ENCODE assay signal across 16 cellular contexts in genomic region chr12:12511021-12511783, GRCh38.
"Had no signal": no experiment of that assay in that cellular context is flagged by ENCODE, and none has a peak within 500 bp of the region (broad histone marks: within the 10 kb centered on the region; RNA-seq: fewer than 3 reads in every experiment).

No MANE protein-coding gene starts in this region.

- H3K36me3 Mint-ChIP-seq: stimulated activated memory B cell treated with anti-CD40 and anti-IgM and Interleukin-4, amounts not matched to agents 10 μg/mL and 1 μg/mL and 100 μg/mL, for 72 hours had no signal

- H3K4me3 Mint-ChIP-seq: activated CD8-positive, alpha-beta memory T cell treated with anti-CD3 and anti-CD28 coated beads, Interleukin-2, amount 10 ng/mL, durations not matched to agents 7 days and 5 days; activated naive CD8-positive, alpha-beta T cell; activated T-cell treated with anti-CD3 and anti-CD28 coated beads, Interleukin-2, amount 50 U/mL, for 24 hours; naive thymus-derived CD4-positive, alpha-beta T cell; stimulated activated memory B cell treated with anti-CD40 and anti-IgM and Interleukin-4, amounts not matched to agents 10 μg/mL and 1 μg/mL and 100 μg/mL, for 72 hours had no signal

- H3K27ac ChIP-seq: right atrium auricular region had no signal

- H3K27me3 ChIP-seq: gastrocnemius medialis, right atrium auricular region had no signal

- H3K9me3 ChIP-seq: gastrocnemius medialis, right atrium auricular region had no signal

- H3K4me3 ChIP-seq: gastrocnemius medialis, right atrium auricular region, skin epidermis had no signal

- H3K27ac Mint-ChIP-seq: activated CD8-positive, alpha-beta memory T cell treated with anti-CD3 and anti-CD28 coated beads, Interleukin-2, amount 10 ng/mL, durations not matched to agents 7 days and 5 days; activated naive CD8-positive, alpha-beta T cell; naive thymus-derived CD4-positive, alpha-beta T cell; stimulated activated memory B cell treated with anti-CD40 and anti-IgM and Interleukin-4, amounts not matched to agents 10 μg/mL and 1 μg/mL and 100 μg/mL, for 72 hours had no signal

- DNase-seq: activated CD4-positive, alpha-beta T cell treated with anti-CD3 and anti-CD28 coated beads for 1 hour; activated CD4-positive, alpha-beta T cell treated with anti-CD3 and anti-CD28 coated beads, Interleukin-2, amount 50 U/mL, for 48 hours; activated CD8-positive, alpha-beta memory T cell treated with anti-CD3 and anti-CD28 coated beads, Interleukin-2, amount 10 ng/mL, durations not matched to agents 7 days and 5 days; activated gamma-delta T cell; activated T-cell treated with anti-CD3 and anti-CD28 coated beads, Interleukin-2, amount 50 U/mL, for 24 hours; gastrocnemius medialis; hippocampal formation; left cardiac atrium; naive thymus-derived CD4-positive, alpha-beta T cell; posterior cingulate gyrus; substantia nigra; trophoblast cell had no signal

- H3K27me3 Mint-ChIP-seq: activated CD8-positive, alpha-beta memory T cell treated with anti-CD3 and anti-CD28 coated beads, Interleukin-2, amount 10 ng/mL, durations not matched to agents 7 days and 5 days; activated naive CD8-positive, alpha-beta T cell; activated T-cell treated with anti-CD3 and anti-CD28 coated beads, Interleukin-2, amount 50 U/mL, for 24 hours; naive thymus-derived CD4-positive, alpha-beta T cell; stimulated activated memory B cell treated with anti-CD40 and anti-IgM and Interleukin-4, amounts not matched to agents 10 μg/mL and 1 μg/mL and 100 μg/mL, for 72 hours had no signal

- H3K36me3 ChIP-seq: gastrocnemius medialis, right atrium auricular region had no signal

- ATAC-seq: gastrocnemius medialis; left cardiac atrium; naive thymus-derived CD4-positive, alpha-beta T cell; stimulated activated memory B cell treated with anti-CD40 and anti-IgM and Interleukin-4, amounts not matched to agents 10 μg/mL and 1 μg/mL and 100 μg/mL, for 72 hours had no signal
